ENCODE assay signal across 14 cellular contexts in the genomic region with DNA sequence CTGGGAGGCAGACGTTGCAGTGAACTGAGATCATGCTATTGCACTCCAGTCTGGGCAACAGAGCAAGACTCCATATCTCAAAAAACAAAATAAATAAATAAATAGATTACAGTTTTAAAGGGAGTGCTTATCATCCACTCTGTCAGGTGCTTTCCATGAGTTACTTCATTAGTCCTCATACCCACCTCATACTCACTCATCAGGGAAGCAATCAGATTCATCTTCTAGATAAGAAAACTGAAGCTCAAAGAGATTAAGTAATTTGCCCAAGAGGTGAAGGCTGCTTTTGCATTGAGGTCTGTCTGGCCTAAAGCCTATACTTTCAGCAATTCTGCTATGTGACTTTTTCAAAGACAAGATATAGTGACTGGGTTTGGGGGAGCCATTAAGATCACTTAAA.
DNase-seq lines count a peak whose midpoint lies in the region; ATAC-seq and TF ChIP-seq lines count a peak whose summit lies in the region.
"Had no signal": no experiment of that assay in that cellular context is flagged by ENCODE, and none has a peak within 500 bp of the region (broad histone marks: within the 10 kb centered on the region; RNA-seq: fewer than 3 reads in every experiment).

No MANE protein-coding gene starts in this region.

- no peak overlapping the region for H4K8ac ChIP-seq in mesendoderm (ENCODE audit: low read depth, low read length)

- H3K27ac ChIP-seq in PC-3 (ENCODE audit: low read length): peak overlapping the region; percentile 67
- H3K27ac ChIP-seq in RWPE2 (ENCODE audit: poor library complexity, severe bottlenecking): peak overlapping the region; percentile 80
- peak overlapping the region; percentile 22 for H3K27ac ChIP-seq in mesendoderm (ENCODE audit: low read depth, low read length)
- no peak overlapping the region for H3K27ac ChIP-seq in gastrocnemius medialis
- H3K27ac ChIP-seq: BLaER1, C4-2B had no signal

- no peak overlapping the region for H2BK15ac ChIP-seq in mesendoderm (replicated peaks; ENCODE audit: low read depth)

- TF ChIP-seq CTCF in PC-3 (conservative IDR thresholded peaks at IDR 0.05; ENCODE audit: low read depth, low read length): no peak
- TF ChIP-seq CTCF in RWPE2 (IDR thresholded peaks at IDR 0.05; ENCODE audit: poor library complexity, severe bottlenecking): no peak
- TF ChIP-seq CTCF in gastrocnemius medialis (IDR thresholded peaks at IDR 0.05 in 4 of 5, conservative IDR thresholded peaks at IDR 0.05 in 1 of 5): no peak

- DNase-seq in PC-3: peak; percentile 1
- no peak for DNase-seq in RWPE2 (ENCODE audit: low spot score)
- no peak for DNase-seq in mesendoderm
- DNase-seq in kidney glomerular epithelial cell (lab: John Stamatoyannopoulos, UW): no peak
- no peak for DNase-seq in gastrocnemius medialis
- DNase-seq: CD4-positive, CD25-positive, alpha-beta regulatory T cell; CD8-positive, alpha-beta T cell; DND-41; GOT3 had no signal

- H3F3A ChIP-seq in PC-3 (ENCODE audit: low read length, unreplicated experiment): no peaks in the 10 kb centered on the region

- H3K4me1 ChIP-seq in PC-3 (ENCODE audit: insufficient read depth, low read length): peaks cover 36% of the 10 kb centered on the region
- peaks cover 16% of the 10 kb centered on the region for H3K4me1 ChIP-seq in RWPE2 (ENCODE audit: insufficient read depth, poor library complexity, severe bottlenecking)
- H3K4me1 ChIP-seq in mesendoderm (ENCODE audit: control insufficient read depth, low read depth, low read length): peaks cover 17% of the 10 kb centered on the region
- H3K4me1 ChIP-seq in gastrocnemius medialis: peaks cover 0 to 4% of the 10 kb centered on the region in 2 donors
- H3K4me1 ChIP-seq: HAP-1 had no signal

- in situ Hi-C loops in gastrocnemius medialis (cut with MboI; ENCODE audit: low sequenced_read_pairs in 4 of 4): no loop called here

- CTCF ChIA-PET in PC-3 (lab: Charles Lee): no interaction called here

- H3K9me3 ChIP-seq in PC-3 (ENCODE audit: low read length) (no peaks in the 10 kb centered on the region), RWPE2 (ENCODE audit: severe bottlenecking) (no peaks in the 10 kb centered on the region), gastrocnemius medialis (no peaks in the 10 kb centered on the region)
- H3K9me3 ChIP-seq: Caco-2, HAP-1 had no signal

- H3K79me1 ChIP-seq in mesendoderm (ENCODE audit: low read length): no peaks in the 10 kb centered on the region

- H3K36me3 ChIP-seq in PC-3 (ENCODE audit: low read depth, low read length): no peaks in the 10 kb centered on the region
- no peaks in the 10 kb centered on the region for H3K36me3 ChIP-seq in RWPE2 (ENCODE audit: low read depth)
- H3K36me3 ChIP-seq in mesendoderm (ENCODE audit: control insufficient read depth, insufficient read depth, low read length): no peaks in the 10 kb centered on the region
- no peaks in the 10 kb centered on the region for H3K36me3 ChIP-seq in gastrocnemius medialis
- H3K36me3 ChIP-seq: BLaER1, HAP-1 had no signal

- H2AK5ac ChIP-seq in mesendoderm (ENCODE audit: low read length): no peak overlapping the region

- no peaks in the 10 kb centered on the region for H4K20me1 ChIP-seq in PC-3 (ENCODE audit: low read length)
- H4K20me1 ChIP-seq: BLaER1 had no signal

- intact Hi-C loops in PC-3 (cut with micrococcal nuclease) (no loop called here), gastrocnemius medialis (cut with DNase I; ENCODE audit: low total_unique reads) (no loop called here)

- H3K4ac ChIP-seq in mesendoderm (ENCODE audit: low read depth, low read length): no peak overlapping the region

- H3K79me2 ChIP-seq in PC-3 (ENCODE audit: low read length): no peaks in the 10 kb centered on the region
- H3K79me2 ChIP-seq in mesendoderm (ENCODE audit: control insufficient read depth, insufficient read depth, low read length): no peaks in the 10 kb centered on the region

- no peak overlapping the region for H2AFZ ChIP-seq in PC-3 (ENCODE audit: low read length)

- H3K4me3 ChIP-seq in PC-3 (ENCODE audit: low read length) (no peak overlapping the region), RWPE2 (ENCODE audit: severe bottlenecking) (no peak overlapping the region), mesendoderm (ENCODE audit: low read length) (no peak overlapping the region), gastrocnemius medialis (no peak overlapping the region)
- H3K4me3 ChIP-seq: BLaER1, HAP-1 had no signal

- POLR2A ChIA-PET in PC-3 (lab: Charles Lee; ENCODE audit: unreplicated experiment): interaction anchor here (0.6 kb wide), 1 partner anchor 27 kb away, joined by 5 read pairs; no protein-coding TSS in a partner anchor

- no peaks in the 10 kb centered on the region for H3K27me3 ChIP-seq in PC-3 (ENCODE audit: low read length)
- no peaks in the 10 kb centered on the region for H3K27me3 ChIP-seq in RWPE2 (ENCODE audit: insufficient read depth, poor library complexity, severe bottlenecking)
- no peaks in the 10 kb centered on the region for H3K27me3 ChIP-seq in mesendoderm (ENCODE audit: insufficient read depth, low read length, poor library complexity)
- H3K27me3 ChIP-seq in gastrocnemius medialis: no peaks in the 10 kb centered on the region
- H3K27me3 ChIP-seq: BLaER1 had no signal

- WGBS in mesendoderm (ENCODE audit: extremely low coverage, insufficient coverage, low lambda C conversion rate): no CpG with 5 or more reads among the region's 1 CpG

- no TSS peak for BruUV-seq in PC-3 (replicated peaks; lab: Mats Ljungman, UMichigan)

- H3K4me2 ChIP-seq in PC-3 (ENCODE audit: low read length) (no peak overlapping the region), mesendoderm (ENCODE audit: low read length) (no peak overlapping the region)

- H3K9ac ChIP-seq in PC-3 (ENCODE audit: low read length): no peak overlapping the region
- no peak overlapping the region for H3K9ac ChIP-seq in mesendoderm (ENCODE audit: low read length)
- H3K9ac ChIP-seq: BLaER1 had no signal

- H3K9me2 ChIP-seq in PC-3 (replicated peaks; ENCODE audit: low read length): no peaks in the 10 kb centered on the region

- H2BK5ac ChIP-seq in mesendoderm (ENCODE audit: low read length): no peak overlapping the region

- no peak overlapping the region for H3K23ac ChIP-seq in mesendoderm (ENCODE audit: low read length)

- TF ChIP-seq POLR2A in gastrocnemius medialis (IDR thresholded peaks at IDR 0.05): no peak

- H2BK120ac ChIP-seq in mesendoderm (ENCODE audit: low read depth, low read length): no peak overlapping the region

- ATAC-seq in PC-3 (no peak), RWPE2 (ENCODE audit: low read depth) (no peak), HG03571 (IDR thresholded peaks at IDR 0.05; ENCODE audit: unreplicated experiment) (no peak), gastrocnemius medialis (no peak)
- ATAC-seq: CD8-positive, alpha-beta T cell had no signal

- no peak overlapping the region for H3K56ac ChIP-seq in mesendoderm (ENCODE audit: low read length)

- H3K18ac ChIP-seq in mesendoderm (ENCODE audit: low read length): no peak overlapping the region

- H4K5ac ChIP-seq in mesendoderm (ENCODE audit: low read length): no peak overlapping the region

Comparison
In these comparisons a context has a peak if more than half of its experiments do, and no peak if none do; other contexts are left out.
1. H3K27ac ChIP-seq: peak in PC-3 (single experiment), RWPE2 (single experiment) and mesendoderm (single experiment); none in gastrocnemius medialis (0 of 4).